25 cellular contexts compared by ENCODE assay signal in genomic region chr10:93904901-93905300, GRCh38.
"Had no signal": no experiment of that assay in that cellular context is flagged by ENCODE, and none has a peak within 500 bp of the region (broad histone marks: within the 10 kb centered on the region; RNA-seq: fewer than 3 reads in every experiment).

No MANE protein-coding gene starts in this region.

- H3K4me3 Mint-ChIP-seq: activated CD8-positive, alpha-beta T cell treated with anti-CD3 and anti-CD28 coated beads, Interleukin-2, amount 10 ng/mL, durations not matched to agents 7 days and 5 days; activated T-helper 1 cell treated with anti-CD3 and anti-CD28 coated beads, Interleukin-12 subunit alpha, Interleukin-12 subunit beta, Interleukin-2, Interleukin-4 antibody, amounts not matched to agents 30 ng/mL and 10 ng/mL and 1 ng/mL, durations not matched to agents 14 hours and 24 hours and 36 hours; central memory CD8-positive, alpha-beta T cell; natural killer cell treated with Interleukin-12 subunit alpha and Interleukin-12 subunit beta and Interleukin-15 and Interleukin-18, amount 100 ng/mL, for 72 hours had no signal

- H3K4me1 ChIP-seq: ascending aorta, colonic mucosa, esophagus muscularis mucosa, psoas muscle, right atrium auricular region, thyroid gland had no signal

- H3K27ac ChIP-seq: ascending aorta, colonic mucosa, dorsolateral prefrontal cortex, esophagus muscularis mucosa, ovary, psoas muscle, right atrium auricular region, thyroid gland had no signal

- H3K9me3 Mint-ChIP-seq: activated naive CD4-positive, alpha-beta T cell treated with anti-CD3 and anti-CD28 coated beads, Interleukin-2, amount 50 U/mL, for 72 hours; activated T-helper 1 cell treated with anti-CD3 and anti-CD28 coated beads, Interleukin-12 subunit alpha, Interleukin-12 subunit beta, Interleukin-2, Interleukin-4 antibody, amounts not matched to agents 30 ng/mL and 10 ng/mL and 1 ng/mL, durations not matched to agents 14 hours and 24 hours and 36 hours; central memory CD8-positive, alpha-beta T cell; natural killer cell treated with Interleukin-12 subunit alpha and Interleukin-12 subunit beta and Interleukin-15 and Interleukin-18, amount 100 ng/mL, for 72 hours had no signal

- H3K9me3 ChIP-seq: ascending aorta, colonic mucosa, esophagus muscularis mucosa, ovary, psoas muscle, right atrium auricular region, thyroid gland had no signal

- H3K27me3 ChIP-seq: ascending aorta, colonic mucosa, dorsolateral prefrontal cortex, esophagus muscularis mucosa, ovary, right atrium auricular region, thyroid gland had no signal

- DNase-seq: activated CD4-positive, alpha-beta T cell treated with anti-CD3 and anti-CD28 coated beads for 1 hour; activated CD4-positive, alpha-beta T cell treated with anti-CD3 and anti-CD28 coated beads, Interleukin-2, amount 50 U/mL, for 1 hour; activated CD8-positive, alpha-beta T cell treated with anti-CD3 and anti-CD28 coated beads, Interleukin-2, amount 10 ng/mL, durations not matched to agents 7 days and 5 days; activated gamma-delta T cell treated with Interleukin-2 at 50 U/mL for 16 hours; colonic mucosa; dorsolateral prefrontal cortex; glutamatergic neuron; hippocampal formation; kidney glomerular epithelial cell; left ventricle myocardium superior; midbrain; ovary; psoas muscle; stimulated activated CD4-positive, alpha-beta T cell treated with anti-CD3 and anti-CD28 coated beads, Interleukin-4, amount 100 ng/mL, for 4 hours; stimulated activated naive CD8-positive, alpha-beta T cell treated with anti-CD3 and anti-CD28 coated beads, Interleukin-15, Interleukin-2, amounts not matched to agents 100 U/mL and 50 U/mL, for 24 hours; substantia nigra; T-helper 9 cell; thyroid gland had no signal

- ATAC-seq: activated CD8-positive, alpha-beta T cell treated with anti-CD3 and anti-CD28 coated beads, Interleukin-2, amount 10 ng/mL, durations not matched to agents 7 days and 5 days; activated naive CD4-positive, alpha-beta T cell treated with anti-CD3 and anti-CD28 coated beads, Interleukin-2, amount 50 U/mL, for 72 hours; left ventricle myocardium superior; natural killer cell treated with Interleukin-12 subunit alpha and Interleukin-12 subunit beta and Interleukin-15 and Interleukin-18, amount 100 ng/mL, for 72 hours; psoas muscle; stimulated activated naive CD8-positive, alpha-beta T cell treated with anti-CD3 and anti-CD28 coated beads, Interleukin-15, Interleukin-2, amounts not matched to agents 100 U/mL and 50 U/mL, for 24 hours had no signal

- H3K36me3 ChIP-seq: ascending aorta, colonic mucosa, ovary, right atrium auricular region, thyroid gland had no signal

- H3K36me3 Mint-ChIP-seq: natural killer cell treated with Interleukin-12 subunit alpha and Interleukin-12 subunit beta and Interleukin-15 and Interleukin-18, amount 100 ng/mL, for 72 hours had no signal

- H3K4me1 Mint-ChIP-seq: central memory CD8-positive, alpha-beta T cell had no signal

- H3K27me3 Mint-ChIP-seq: central memory CD8-positive, alpha-beta T cell; natural killer cell treated with Interleukin-12 subunit alpha and Interleukin-12 subunit beta and Interleukin-15 and Interleukin-18, amount 100 ng/mL, for 72 hours had no signal

- H3K4me3 ChIP-seq: ascending aorta, colonic mucosa, dorsolateral prefrontal cortex, esophagus muscularis mucosa, ovary, psoas muscle, right atrium auricular region, thyroid gland had no signal

- H3K27ac Mint-ChIP-seq: activated CD8-positive, alpha-beta T cell treated with anti-CD3 and anti-CD28 coated beads, Interleukin-2, amount 10 ng/mL, durations not matched to agents 7 days and 5 days; activated naive CD4-positive, alpha-beta T cell treated with anti-CD3 and anti-CD28 coated beads, Interleukin-2, amount 50 U/mL, for 72 hours; activated T-helper 1 cell treated with anti-CD3 and anti-CD28 coated beads, Interleukin-12 subunit alpha, Interleukin-12 subunit beta, Interleukin-2, Interleukin-4 antibody, amounts not matched to agents 30 ng/mL and 10 ng/mL and 1 ng/mL, durations not matched to agents 14 hours and 24 hours and 36 hours; natural killer cell treated with Interleukin-12 subunit alpha and Interleukin-12 subunit beta and Interleukin-15 and Interleukin-18, amount 100 ng/mL, for 72 hours had no signal
